ENCODE assay signal across 1 cellular context in the genomic region with DNA sequence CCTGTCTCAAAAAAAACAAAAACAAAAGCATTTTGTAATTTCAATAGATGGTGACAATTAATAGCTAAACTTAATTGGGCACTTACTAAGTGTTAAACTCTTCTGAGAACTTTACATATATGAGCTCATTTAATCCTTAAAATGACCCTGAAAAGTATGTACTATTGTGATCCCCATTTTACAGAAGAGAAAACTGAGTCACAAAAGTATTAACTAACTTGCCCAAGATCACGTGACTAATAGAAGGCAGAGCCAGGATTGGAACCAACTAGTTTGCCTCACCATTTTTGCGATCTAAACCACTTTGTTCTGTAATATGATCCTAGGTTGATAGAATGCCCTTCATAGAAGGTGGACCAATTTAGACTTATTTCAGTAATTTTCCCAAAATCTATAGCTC.
TF ChIP-seq lines count a peak whose summit lies in the region.

No MANE protein-coding gene starts in this region.

TF ChIP-seq in K562, 482 proteins besides CTCF, POLR2A, EP300 and RAD21:
- peak; percentile 96 for TF ChIP-seq RBM25 (IDR thresholded peaks at IDR 0.05; ENCODE audit: low read depth, low read length, severe bottlenecking)
- TF ChIP-seq ZBTB11 (CRISPR knock-in tag; IDR thresholded peaks at IDR 0.05), result 0 out of 6 replicates have a peak, but pooled peaks of 1 of the 3 experiments have one; percentile 9
- TF ChIP-seq KDM1A (IDR thresholded peaks at IDR 0.05), result peak; percentile 35 to 46; a peak in 2 of 4 replicates
- no peak for TF ChIP-seq ZFX (CRISPR knock-in tag; IDR thresholded peaks at IDR 0.05)
- peak; percentile 60; the same call in 1 of the 2 replicates for TF ChIP-seq BCOR (IDR thresholded peaks at IDR 0.05)
- TF ChIP-seq GTF3C2 (IDR thresholded peaks at IDR 0.05; ENCODE audit: borderline replicate concordance, extremely low read depth, insufficient read length), result no peak
- TF ChIP-seq ZBTB40 (IDR thresholded peaks at IDR 0.05), result no peak
- TF ChIP-seq ZBTB40 (CRISPR knock-in tag; IDR thresholded peaks at IDR 0.05), result no peak
